8 cellular contexts compared by ENCODE assay signal in the genomic region with DNA sequence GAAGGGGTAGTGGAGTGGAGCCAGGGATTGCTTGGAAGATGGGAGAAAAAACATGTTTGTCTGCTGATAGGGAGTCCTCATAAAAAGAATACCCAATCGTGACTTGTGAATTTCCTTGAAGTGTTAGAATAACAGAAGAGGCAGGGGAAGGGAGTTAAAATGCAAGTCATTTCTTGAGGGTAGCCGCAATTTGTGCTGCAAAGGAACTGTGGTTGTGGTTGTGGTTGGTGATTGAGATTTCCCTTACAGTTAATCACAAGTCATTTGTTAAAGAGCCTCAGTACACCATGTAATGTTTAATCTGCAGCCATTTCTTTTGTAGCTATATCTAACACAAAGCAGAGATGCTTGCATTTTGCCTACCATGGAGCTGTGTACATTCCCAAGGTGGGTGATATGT. TPM values are rescaled to one million over a fixed set of nuclear protein-coding genes. Genes with fewer than 3 reads are reported as not detected.
A peak's percentile ranks its signal among the peaks of the same experiment; 100 is the strongest.
DNase-seq lines count a peak whose midpoint lies in the region; ATAC-seq, FAIRE-seq and TF ChIP-seq lines count a peak whose summit lies in the region.

No MANE protein-coding gene starts in this region.

- no peak for TF ChIP-seq CTCF in HL-60 (IDR thresholded peaks at IDR 0.05; ENCODE audit: insufficient read depth, low read length)
- no peak for TF ChIP-seq CTCF in RWPE1 (conservative IDR thresholded peaks at IDR 0.05; ENCODE audit: low read depth)
- no peak for TF ChIP-seq CTCF in sigmoid colon (IDR thresholded peaks at IDR 0.05)

- no peak for TF ChIP-seq POLR2A in sigmoid colon (IDR thresholded peaks at IDR 0.05)

- H3K4me3 ChIP-seq in HL-60 (replicated peaks; ENCODE audit: insufficient read depth, low read length) (no peak overlapping the region), sigmoid colon (no peak overlapping the region)

- WGBS in sigmoid colon, 2 donors = 34 to 51% methylated on average over 2 of the region's 2 CpGs

- peaks cover 21% of the 10 kb centered on the region for H3K27me3 ChIP-seq in HL-60 (ENCODE audit: insufficient read depth, poor library complexity, severe bottlenecking)
- H3K27me3 ChIP-seq in sigmoid colon = no peaks in the 10 kb centered on the region

- FAIRE-seq in frontal cortex (lab: Jason Lieb, UNC) = no peak

- peaks cover 0 to 2% (median 0%) of the 10 kb centered on the region in 4 donors for H3K4me1 ChIP-seq in sigmoid colon

- H3K27ac ChIP-seq in HL-60 (replicated peaks) = no peak overlapping the region
- H3K27ac ChIP-seq in RWPE1 = no peak overlapping the region
- no peak overlapping the region for H3K27ac ChIP-seq in sigmoid colon

- H3K9me3 ChIP-seq in sigmoid colon = peaks cover 0 to 4% (median 1%) of the 10 kb centered on the region in 4 donors

- intact Hi-C loops in sigmoid colon (cut with DNase I) = no loop called here

- ATAC-seq in HG03439 (IDR thresholded peaks at IDR 0.05; ENCODE audit: unreplicated experiment) = no peak

- POLR2A ChIA-PET in RWPE1 (lab: Yijun Ruan, JAX; ENCODE audit: low non-redundant PET) = no interaction called here

- no peak for TF ChIP-seq EP300 in sigmoid colon (IDR thresholded peaks at IDR 0.05)

- DNase-seq in GM19238 (ENCODE audit: insufficient read length, low spot score) (peak; percentile 10), HL-60 (ENCODE audit: low read depth in 1 of 2, low spot score in 1 of 2) (peak; percentile 52 to 88), frontal cortex (ENCODE audit: low spot score in 2 of 2) (no peak), RWPE1 (ENCODE audit: low spot score) (no peak), sigmoid colon (no peak)
- peak; percentile 49 for DNase-seq in activated CD8-positive, alpha-beta memory T cell treated with anti-CD3 and anti-CD28 coated beads, Interleukin-2, amount 50 U/mL, for 24 hours (ENCODE audit: extremely low read depth)
- peak; percentile 23 to 66 (median 31) for DNase-seq in stimulated activated CD4-positive, alpha-beta T cell treated with anti-CD3 and anti-CD28 coated beads, Interleukin-12 subunit alpha, Interleukin-12 subunit beta, amount 100 ng/mL, for 48 hours (ENCODE audit: low read depth in 2 of 3, low spot score in 1 of 3)

- CTCF ChIA-PET in RWPE1 (lab: Yijun Ruan, JAX) = interaction anchor here (0.7 kb wide), 1 partner anchor 327 kb away, joined by 6 read pairs; no protein-coding TSS in a partner anchor

- no peaks in the 10 kb centered on the region for H3K36me3 ChIP-seq in sigmoid colon

RNA-seq across cellular contexts. Expression of gene EGLN1, which starts 38.5 kb away (rescaled TPM):
- total RNA-seq in frontal cortex (91.3 TPM), sigmoid colon (10 to 100 TPM; 37.8 to 51.7 (median 46.0) TPM)
- 10 to 100 TPM; 16.2 to 36.3 (median 18.0) TPM for polyA plus RNA-seq in sigmoid colon

Comparison
In these comparisons a context has a peak if more than half of its experiments do, and no peak if none do; other contexts are left out.
1. DNase-seq: peak in GM19238 (single experiment), HL-60 (2 of 2), activated CD8-positive, alpha-beta memory T cell treated with anti-CD3 and anti-CD28 coated beads, Interleukin-2, amount 50 U/mL, for 24 hours (single experiment) and stimulated activated CD4-positive, alpha-beta T cell treated with anti-CD3 and anti-CD28 coated beads, Interleukin-12 subunit alpha, Interleukin-12 subunit beta, amount 100 ng/mL, for 48 hours (3 of 3); none in frontal cortex (0 of 2), RWPE1 (single experiment) and sigmoid colon (single experiment).